Comparison of ENCODE assay signal across 27 cellular contexts in the genomic region with DNA sequence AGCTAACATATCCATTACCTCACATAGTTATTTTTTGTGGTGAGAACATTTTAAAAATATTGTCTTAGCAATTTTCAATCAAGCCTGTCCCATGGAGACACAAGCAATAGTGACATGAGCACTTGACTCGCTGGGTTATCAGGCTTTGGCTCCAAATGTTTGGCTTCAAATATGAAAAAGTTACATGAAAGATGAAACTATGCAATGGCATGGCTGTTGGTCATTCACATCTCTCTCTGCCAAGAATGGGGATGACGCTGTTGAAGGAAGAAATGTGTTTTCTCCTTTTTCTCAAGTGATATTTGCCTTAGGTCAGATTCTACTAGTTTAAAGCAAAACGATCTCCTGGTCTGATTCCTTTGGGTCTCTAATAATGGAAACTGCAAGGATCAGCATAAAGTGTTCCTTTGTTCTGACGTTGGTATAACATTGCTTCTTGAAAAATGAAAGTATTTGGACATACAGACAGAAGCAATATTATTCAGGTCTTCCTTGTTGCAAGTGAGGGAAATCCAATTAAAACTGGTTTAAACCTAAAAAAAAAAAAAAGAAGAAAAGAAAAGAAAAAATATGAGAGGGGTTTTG.
DNase-seq lines count a peak whose midpoint lies in the region; ATAC-seq and TF ChIP-seq lines count a peak whose summit lies in the region.
"Had no signal": no experiment of that assay in that cellular context is flagged by ENCODE, and none has a peak within 500 bp of the region (broad histone marks: within the 10 kb centered on the region; RNA-seq: fewer than 3 reads in every experiment).

No MANE protein-coding gene starts in this region.

- H4K20me1 ChIP-seq in osteoblast (ENCODE audit: insufficient read depth, low read length) = no peaks in the 10 kb centered on the region

- H3K4me1 ChIP-seq in osteoblast (ENCODE audit: insufficient read depth, low read length) = peaks cover 40% of the 10 kb centered on the region
- peaks cover 0 to 38% (median 26%) of the 10 kb centered on the region in 5 donors for H3K4me1 ChIP-seq in subcutaneous abdominal adipose tissue (ENCODE audit: control insufficient read depth in 5 of 5, insufficient read depth in 5 of 5, low read length in 5 of 5)

- no peak for TF ChIP-seq CTCF in fibroblast of pulmonary artery (IDR thresholded peaks at IDR 0.05; ENCODE audit: low read length, missing control alignments)
- no peak for TF ChIP-seq CTCF in osteoblast (IDR thresholded peaks at IDR 0.05; ENCODE audit: extremely low read depth, low read depth, low read length)

- H3K79me2 ChIP-seq in osteoblast (ENCODE audit: insufficient read depth, low read length) = no peaks in the 10 kb centered on the region

- H2AFZ ChIP-seq in osteoblast (ENCODE audit: low read length) = no peak overlapping the region

- H3K27ac ChIP-seq in osteoblast (ENCODE audit: low read depth, low read length) = peak overlapping the region; percentile 9
- H3K27ac ChIP-seq in subcutaneous abdominal adipose tissue (ENCODE audit: low read depth, low read length) = peak overlapping the region; percentile 44
- H3K27ac ChIP-seq: 22Rv1, neutrophil had no signal

- H3K4me3 ChIP-seq in fibroblast of pulmonary artery (replicated peaks; ENCODE audit: low read depth, low read length) = no peak overlapping the region
- H3K4me3 ChIP-seq in osteoblast (ENCODE audit: insufficient read depth, low read length) = no peak overlapping the region
- no peak overlapping the region for H3K4me3 ChIP-seq in subcutaneous abdominal adipose tissue (ENCODE audit: low read depth in 1 of 5, low read length in 5 of 5)
- H3K4me3 ChIP-seq: esophagus squamous epithelium, testis had no signal

- peak; percentile 25 for ATAC-seq in Right ventricle myocardium superior (ENCODE audit: poor library complexity)
- ATAC-seq: naive thymus-derived CD4-positive, alpha-beta T cell had no signal

- no peak overlapping the region for H3K9ac ChIP-seq in subcutaneous abdominal adipose tissue (ENCODE audit: low read length in 5 of 5)

- H3K27me3 ChIP-seq in osteoblast (ENCODE audit: insufficient read depth, low read length) = no peaks in the 10 kb centered on the region
- H3K27me3 ChIP-seq in subcutaneous abdominal adipose tissue (ENCODE audit: control insufficient read depth in 5 of 5, insufficient read depth in 4 of 5, low read length in 5 of 5) = no peaks in the 10 kb centered on the region
- H3K27me3 ChIP-seq: esophagus squamous epithelium, neutrophil, testis had no signal

- no peak overlapping the region for H3K4me2 ChIP-seq in osteoblast (ENCODE audit: insufficient read depth, low read length)

- H3K36me3 ChIP-seq in osteoblast (ENCODE audit: insufficient read depth, low read length) (peaks cover 26% of the 10 kb centered on the region), subcutaneous abdominal adipose tissue (ENCODE audit: control insufficient read depth in 5 of 5, insufficient read depth in 5 of 5, low read length in 5 of 5) (peaks cover 15 to 63% (median 51%) of the 10 kb centered on the region in 5 donors)
- H3K36me3 ChIP-seq: neutrophil had no signal

- DNase-seq in Right ventricle myocardium superior (no peak), cardiac septum (ENCODE audit: low spot score) (no peak), fibroblast of pulmonary artery (ENCODE audit: low read depth) (peak; percentile 62), osteoblast (ENCODE audit: insufficient read length, low spot score, missing footprints) (no peak), NCI-H2081 treated with DMSO at 0.1 percent for 48 hours (lab: John Stamatoyannopoulos, UW) (no peak), SW 1271 (lab: John Stamatoyannopoulos, UW) (no peak), NCI-H345 (lab: John Stamatoyannopoulos, UW) (no peak)
- DNase-seq: activated CD4-positive, alpha-beta T cell treated with anti-CD3 and anti-CD28 coated beads, Interleukin-2, amount 50 U/mL, for 48 hours; activated CD4-positive, CD25-positive, alpha-beta regulatory T cell treated with anti-CD3 and anti-CD28 coated beads, Interleukin-2, amount 50 U/mL, for 72 hours; activated naive CD4-positive, alpha-beta T cell treated with anti-CD3 and anti-CD28 coated beads for 36 hours; Caco-2; esophagus squamous epithelium; KBM-7; midbrain; naive thymus-derived CD4-positive, alpha-beta T cell; NCI-H1105 treated with DMSO at 0.1 percent for 48 hours; NCI-H187 treated with DMSO at 0.1 percent for 48 hours; NCI-H2171 treated with DMSO at 0.1 percent for 48 hours; NCI-H524; SHP77; small intestine; stimulated activated CD4-positive, alpha-beta T cell treated with anti-CD3 and anti-CD28 coated beads, Interleukin-1b, Interleukin-23, amount 100 ng/mL, for 48 hours; stimulated activated naive CD4-positive, alpha-beta T cell treated with Interleukin-2 at 50 U/mL for 16 hours; testis had no signal

- intact Hi-C loops in Right ventricle myocardium superior (cut with DNase I) = no loop called here
- intact Hi-C loops in cardiac septum (cut with DNase I) = loop anchor here (5.0 kb wide), 1 partner anchor 71 kb away; a partner anchor contains a TSS

- H3K9me3 ChIP-seq in osteoblast (ENCODE audit: low read depth, low read length) = no peaks in the 10 kb centered on the region
- H3K9me3 ChIP-seq in subcutaneous abdominal adipose tissue (ENCODE audit: control insufficient read depth in 5 of 5, low read length in 5 of 5) = no peaks in the 10 kb centered on the region
- H3K9me3 ChIP-seq: Caco-2, esophagus squamous epithelium, neutrophil, testis had no signal
